ENCODE assay signal across 1 cellular context in genomic region chr6:30672445-30673253, GRCh38.
TF ChIP-seq lines count a peak whose summit lies in the region.

TSS of gene DHX16 (minus strand) at chr6:30673006. CDS start at chr6:30672841, 165 bp downstream.

TF ChIP-seq in HepG2, 621 proteins besides CTCF, POLR2A, EP300 and RAD21 (continued from another document and continues in another):
- TF ChIP-seq KLF16 (CRISPR knock-in tag; IDR thresholded peaks at IDR 0.05) (peak in 1 of 2 experiments; percentile 94; a peak in 2 of 4 replicates), ZFP36L1 (CRISPR knock-in tag; IDR thresholded peaks at IDR 0.05) (0 out of 2 replicates have a peak, but pooled peaks have one; percentile 23), POGK (CRISPR knock-in tag; conservative IDR thresholded peaks at IDR 0.05) (peak; percentile 88), AKAP8 (CRISPR knock-in tag; IDR thresholded peaks at IDR 0.05) (no peak), LBX2 (CRISPR knock-in tag; IDR thresholded peaks at IDR 0.05; ENCODE audit: borderline replicate concordance) (no peak), ZNF558 (CRISPR knock-in tag; IDR thresholded peaks at IDR 0.05; ENCODE audit: borderline replicate concordance) (peak; percentile 80; the same call in 1 of the 2 replicates), E2F2 (CRISPR knock-in tag; IDR thresholded peaks at IDR 0.05; ENCODE audit: borderline replicate concordance) (no peak), LRRFIP1 (CRISPR knock-in tag; conservative IDR thresholded peaks at IDR 0.05) (no peak), PPARG (CRISPR knock-in tag; conservative IDR thresholded peaks at IDR 0.05) (peak; percentile 60; the same call in 1 of the 2 replicates), MEIS2 (CRISPR knock-in tag; IDR thresholded peaks at IDR 0.05) (0 out of 2 replicates have a peak, but pooled peaks have one; percentile 23), ZNF335 (CRISPR knock-in tag; IDR thresholded peaks at IDR 0.05) (no peak; the same call in 1 of the 2 replicates), ZNF556 (CRISPR knock-in tag; IDR thresholded peaks at IDR 0.05; ENCODE audit: borderline replicate concordance) (peak; percentile 52; the same call in 1 of the 2 replicates), CC2D1A (CRISPR knock-in tag; IDR thresholded peaks at IDR 0.05) (no peak), ZSCAN21 (CRISPR knock-in tag; IDR thresholded peaks at IDR 0.05; ENCODE audit: borderline replicate concordance) (no peak; the same call in 1 of the 2 replicates), ISL2 (CRISPR knock-in tag; IDR thresholded peaks at IDR 0.05) (peak; percentile 89), ARID2 (CRISPR knock-in tag; IDR thresholded peaks at IDR 0.05; ENCODE audit: borderline replicate concordance) (peak; percentile 79; the same call in 1 of the 2 replicates), MBNL3 (CRISPR knock-in tag; conservative IDR thresholded peaks at IDR 0.05) (no peak), SIN3B (IDR thresholded peaks at IDR 0.05; ENCODE audit: low read length) (0 out of 2 replicates have a peak, but pooled peaks have one; percentile 58), ZNF24 (IDR thresholded peaks at IDR 0.05) (peak; percentile 91), ZNF670 (CRISPR knock-in tag; IDR thresholded peaks at IDR 0.05; ENCODE audit: borderline replicate concordance) (peak; percentile 64; the same call in 1 of the 2 replicates), ZNF800 (CRISPR knock-in tag; IDR thresholded peaks at IDR 0.05) (peak; percentile 70; the same call in 1 of the 2 replicates), BRCA1 (CRISPR knock-in tag; IDR thresholded peaks at IDR 0.05) (no peak), ZNF180 (CRISPR knock-in tag; IDR thresholded peaks at IDR 0.05; ENCODE audit: borderline replicate concordance, low read depth) (no peak), ZNF672 (CRISPR knock-in tag; IDR thresholded peaks at IDR 0.05) (no peak), FOXA3 (CRISPR knock-in tag; IDR thresholded peaks at IDR 0.05) (peak; percentile 71; the same call in 1 of the 2 replicates), NFAT5 (CRISPR knock-in tag; IDR thresholded peaks at IDR 0.05) (no peak), KDM4B (CRISPR knock-in tag; IDR thresholded peaks at IDR 0.05) (peak; percentile 82; the same call in 1 of the 2 replicates), NFRKB (IDR thresholded peaks at IDR 0.05) (no peak), CEBPB (IDR thresholded peaks at IDR 0.05; ENCODE audit: borderline replicate concordance, low read depth, low read length) (no peak), ZBTB14 (CRISPR knock-in tag; IDR thresholded peaks at IDR 0.05) (no peak), SETDB1 (CRISPR knock-in tag; IDR thresholded peaks at IDR 0.05; ENCODE audit: borderline replicate concordance) (no peak), ZNF136 (CRISPR knock-in tag; IDR thresholded peaks at IDR 0.05; ENCODE audit: low read depth) (peak; percentile 97), KIAA2018 (CRISPR knock-in tag; IDR thresholded peaks at IDR 0.05; ENCODE audit: borderline replicate concordance) (0 out of 2 replicates have a peak, but pooled peaks have one; percentile 56), ZNF446 (CRISPR knock-in tag; IDR thresholded peaks at IDR 0.05) (no peak)
